16 cellular contexts compared by ENCODE assay signal in genomic region chr13:109971006-109971744, GRCh38.
A peak's percentile ranks its signal among the peaks of the same experiment; 100 is the strongest.
DNase-seq lines count a peak whose midpoint lies in the region; ATAC-seq and TF ChIP-seq lines count a peak whose summit lies in the region.
"Had no signal": no experiment of that assay in that cellular context is flagged by ENCODE, and none has a peak within 500 bp of the region (broad histone marks: within the 10 kb centered on the region; RNA-seq: fewer than 3 reads in every experiment).

No MANE protein-coding gene starts in this region.

- H3K27me3 Mint-ChIP-seq in activated CD4-positive, alpha-beta memory T cell treated with anti-CD3 and anti-CD28 coated beads for 36 hours, result peaks cover 3% of the 10 kb centered on the region
- no peaks in the 10 kb centered on the region for H3K27me3 Mint-ChIP-seq in activated T-cell treated with anti-CD3 and anti-CD28 coated beads, Interleukin-2, amount 50 U/mL, for 72 hours (ENCODE audit: low read depth)

- H3K4me1 ChIP-seq in left ventricle myocardium inferior, result peaks cover 10% of the 10 kb centered on the region
- H3K4me1 ChIP-seq in SJSA1 (replicated peaks), result no peaks in the 10 kb centered on the region
- H3K4me1 ChIP-seq in BE2C, result no peaks in the 10 kb centered on the region

- H3K4me3 Mint-ChIP-seq in activated CD4-positive, alpha-beta memory T cell treated with anti-CD3 and anti-CD28 coated beads for 36 hours, result no peak overlapping the region
- H3K4me3 Mint-ChIP-seq in activated T-cell treated with anti-CD3 and anti-CD28 coated beads, Interleukin-2, amount 50 U/mL, for 72 hours, result no peak overlapping the region
- H3K4me3 Mint-ChIP-seq: CD4-positive, alpha-beta memory T cell had no signal

- no peaks in the 10 kb centered on the region for H3K36me3 ChIP-seq in left ventricle myocardium inferior
- H3K36me3 ChIP-seq in SJSA1, result no peaks in the 10 kb centered on the region
- H3K36me3 ChIP-seq in BE2C, result no peaks in the 10 kb centered on the region

- peak; percentile 42 for DNase-seq in left ventricle myocardium inferior
- no peak for DNase-seq in cardiac septum (ENCODE audit: low spot score)
- peak; percentile 12 to 56 for DNase-seq in SJSA1 (ENCODE audit: low read depth in 1 of 2, low spot score in 2 of 2)
- DNase-seq in foreskin fibroblast, result peak; percentile 55 to 77
- no peak for DNase-seq in activated CD4-positive, alpha-beta memory T cell treated with anti-CD3 and anti-CD28 coated beads for 36 hours
- no peak for DNase-seq in BE2C
- DNase-seq in activated T-cell treated with anti-CD3 and anti-CD28 coated beads, Interleukin-2, amount 50 U/mL, for 72 hours, result no peak
- no peak for DNase-seq in NCI-H1694 treated with DMSO at 0.1 percent for 48 hours (lab: John Stamatoyannopoulos, UW)
- DNase-seq: AML-193; CD4-positive, alpha-beta memory T cell; HCEC 1CT; Karpas-422; NCI-H1417 treated with DMSO at 0.1 percent for 48 hours; NCI-H2081; NCI-H510A treated with DMSO at 0.1 percent for 48 hours; NK-92 treated with Interleukin-12 subunit alpha and Interleukin-12 subunit beta, amount 100 ng/mL, for 24 hours had no signal

- H3K27me3 ChIP-seq in left ventricle myocardium inferior (ENCODE audit: low read depth) (no peaks in the 10 kb centered on the region), SJSA1 (replicated peaks) (peaks cover 10% of the 10 kb centered on the region), BE2C (peaks cover 31% of the 10 kb centered on the region)

- H3K4me1 Mint-ChIP-seq in activated CD4-positive, alpha-beta memory T cell treated with anti-CD3 and anti-CD28 coated beads for 36 hours (ENCODE audit: low read depth), result no peaks in the 10 kb centered on the region
- no peaks in the 10 kb centered on the region for H3K4me1 Mint-ChIP-seq in activated T-cell treated with anti-CD3 and anti-CD28 coated beads, Interleukin-2, amount 50 U/mL, for 72 hours (ENCODE audit: low read depth)

- peaks cover 9% of the 10 kb centered on the region for H3K9me3 ChIP-seq in left ventricle myocardium inferior (replicated peaks)
- peaks cover 8% of the 10 kb centered on the region for H3K9me3 ChIP-seq in SJSA1 (replicated peaks)
- H3K9me3 ChIP-seq in BE2C, result no peaks in the 10 kb centered on the region; the same call in 1 of the 2 replicates

- H3K27ac Mint-ChIP-seq in activated CD4-positive, alpha-beta memory T cell treated with anti-CD3 and anti-CD28 coated beads for 36 hours, result no peak overlapping the region
- H3K27ac Mint-ChIP-seq in activated T-cell treated with anti-CD3 and anti-CD28 coated beads, Interleukin-2, amount 50 U/mL, for 72 hours, result no peak overlapping the region
- H3K27ac Mint-ChIP-seq: CD4-positive, alpha-beta memory T cell had no signal

- POLR2A ChIA-PET in activated CD4-positive, alpha-beta memory T cell treated with anti-CD3 and anti-CD28 coated beads for 36 hours (lab: Charles Lee), result no interaction called here

- TF ChIP-seq CTCF in left ventricle myocardium inferior (IDR thresholded peaks at IDR 0.05; ENCODE audit: borderline replicate concordance), result no peak
- no peak for TF ChIP-seq CTCF in foreskin fibroblast (IDR thresholded peaks at IDR 0.05; ENCODE audit: low read depth, low read length)
- no peak for TF ChIP-seq CTCF in BE2C (IDR thresholded peaks at IDR 0.05; ENCODE audit: low read depth, low read length)

- H3K27ac ChIP-seq in left ventricle myocardium inferior (replicated peaks), result peak overlapping the region; percentile 37
- no peak overlapping the region for H3K27ac ChIP-seq in SJSA1

- no peaks in the 10 kb centered on the region for H3K36me3 Mint-ChIP-seq in activated CD4-positive, alpha-beta memory T cell treated with anti-CD3 and anti-CD28 coated beads for 36 hours
- H3K36me3 Mint-ChIP-seq in activated T-cell treated with anti-CD3 and anti-CD28 coated beads, Interleukin-2, amount 50 U/mL, for 72 hours (ENCODE audit: insufficient read depth in 2 of 2), result peaks cover 0 to 3% of the 10 kb centered on the region in 2 donors
- H3K36me3 Mint-ChIP-seq: CD4-positive, alpha-beta memory T cell had no signal

- CTCF ChIA-PET in activated CD4-positive, alpha-beta memory T cell treated with anti-CD3 and anti-CD28 coated beads for 36 hours (lab: Charles Lee), result no interaction called here

- H3K4me3 ChIP-seq in left ventricle myocardium inferior (no peak overlapping the region), SJSA1 (no peak overlapping the region), foreskin fibroblast (ENCODE audit: low read depth in 1 of 2, low read length in 2 of 2) (no peak overlapping the region), BE2C (ENCODE audit: low read depth, low read length) (no peak overlapping the region)

- no peak for ATAC-seq in activated T-cell treated with anti-CD3 and anti-CD28 coated beads, Interleukin-2, amount 50 U/mL, for 72 hours (replicated peaks in 1 of 2)

- intact Hi-C loops in left ventricle myocardium inferior (cut with micrococcal nuclease) (no loop called here), cardiac septum (cut with DNase I) (no loop called here)
- intact Hi-C loops in activated CD4-positive, alpha-beta memory T cell treated with anti-CD3 and anti-CD28 coated beads for 36 hours (cut with micrococcal nuclease), result no loop called here

- H3K9me3 Mint-ChIP-seq in activated CD4-positive, alpha-beta memory T cell treated with anti-CD3 and anti-CD28 coated beads for 36 hours, result peaks cover 11% of the 10 kb centered on the region
- peaks cover 6 to 10% of the 10 kb centered on the region in 2 donors for H3K9me3 Mint-ChIP-seq in activated T-cell treated with anti-CD3 and anti-CD28 coated beads, Interleukin-2, amount 50 U/mL, for 72 hours

Comparison
In these comparisons a context has a peak if more than half of its experiments do, and no peak if none do; other contexts are left out.
1. DNase-seq: peak in left ventricle myocardium inferior (single experiment), SJSA1 (2 of 2) and foreskin fibroblast (2 of 2); none in cardiac septum (single experiment), activated CD4-positive, alpha-beta memory T cell treated with anti-CD3 and anti-CD28 coated beads for 36 hours (single experiment), BE2C (single experiment), activated T-cell treated with anti-CD3 and anti-CD28 coated beads, Interleukin-2, amount 50 U/mL, for 72 hours (0 of 2) and NCI-H1694 treated with DMSO at 0.1 percent for 48 hours (single experiment).